In the genomic region with DNA sequence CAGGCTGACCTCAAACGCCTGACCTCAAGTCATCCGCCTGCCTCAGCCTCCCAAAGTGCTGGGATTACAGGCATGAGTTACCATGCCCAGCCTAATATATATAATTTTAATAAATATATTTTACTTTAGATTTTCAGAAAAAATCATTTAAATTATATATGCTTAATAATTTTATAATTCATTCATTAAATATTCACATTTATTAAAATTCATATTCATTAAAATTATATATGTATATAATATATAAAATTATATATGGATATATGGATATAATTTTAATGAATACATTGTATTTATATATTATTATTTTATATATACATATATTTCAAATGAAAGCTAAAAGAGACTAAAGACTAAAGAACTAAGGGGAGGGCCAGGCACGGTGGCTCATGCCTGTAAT, we compare ENCODE assay signal across 24 cellular contexts. TPM values are rescaled to one million over a fixed set of nuclear protein-coding genes. Genes with fewer than 3 reads are reported as not detected.
DNase-seq lines count a peak whose midpoint lies in the region; ATAC-seq, FAIRE-seq and TF ChIP-seq lines count a peak whose summit lies in the region.
"Had no signal": no experiment of that assay in that cellular context is flagged by ENCODE, and none has a peak within 500 bp of the region (broad histone marks: within the 10 kb centered on the region; RNA-seq: fewer than 3 reads in every experiment).

No MANE protein-coding gene starts in this region.

- H3K9me3 Mint-ChIP-seq in activated CD4-positive, alpha-beta T cell treated with anti-CD3 and anti-CD28 coated beads for 36 hours (ENCODE audit: low read depth) = no peaks in the 10 kb centered on the region
- H3K9me3 Mint-ChIP-seq: CD4-positive, alpha-beta T cell; CD8-positive, alpha-beta memory T cell had no signal

- H3K27me3 Mint-ChIP-seq in activated CD4-positive, alpha-beta T cell treated with anti-CD3 and anti-CD28 coated beads for 36 hours = no peaks in the 10 kb centered on the region
- H3K27me3 Mint-ChIP-seq: CD4-positive, alpha-beta T cell had no signal

- no peaks in the 10 kb centered on the region for H3K27me3 ChIP-seq in pancreas
- H3K27me3 ChIP-seq: BE2C; BLaER1 treated with 17β-estradiol and CSF1 and Interleukin-3, amounts not matched to agents 10 nM and 100 nM had no signal

- H3K36me3 Mint-ChIP-seq in activated CD4-positive, alpha-beta T cell treated with anti-CD3 and anti-CD28 coated beads for 36 hours (ENCODE audit: low read depth) = no peaks in the 10 kb centered on the region
- H3K36me3 Mint-ChIP-seq: CD14-positive monocyte; CD8-positive, alpha-beta memory T cell had no signal

- intact Hi-C loops in pancreas (cut with DNase I) = no loop called here
- intact Hi-C loops in activated CD4-positive, alpha-beta T cell treated with anti-CD3 and anti-CD28 coated beads for 36 hours (cut with DNase I, micrococcal nuclease) = loop anchor here in 1 of 2 experiments (10.0 kb wide), 1 partner anchor 115 kb away; no protein-coding TSS in a partner anchor

- H3K27ac ChIP-seq in pancreas = no peak overlapping the region
- H3K27ac ChIP-seq: BLaER1 treated with 17β-estradiol and CSF1 and Interleukin-3, amounts not matched to agents 10 nM and 100 nM had no signal

- no peak for ATAC-seq in pancreas
- ATAC-seq in activated CD4-positive, alpha-beta T cell treated with anti-CD3 and anti-CD28 coated beads for 36 hours = no peak

- H3K27ac Mint-ChIP-seq in activated CD4-positive, alpha-beta T cell treated with anti-CD3 and anti-CD28 coated beads for 36 hours = no peak overlapping the region
- H3K27ac Mint-ChIP-seq: CD4-positive, alpha-beta T cell; CD8-positive, alpha-beta memory T cell; HFFc6 had no signal

- H3K4me1 ChIP-seq in pancreas = no peaks in the 10 kb centered on the region
- H3K4me1 ChIP-seq: BE2C, HAP-1 had no signal

- DNase-seq in pancreas (no peak), NCI-H748 treated with DMSO at 0.1 percent for 48 hours (lab: John Stamatoyannopoulos, UW) (no peak), AG20443 (ENCODE audit: low spot score) (no peak)
- no peak for DNase-seq in activated CD4-positive, alpha-beta T cell treated with anti-CD3 and anti-CD28 coated beads for 36 hours
- DNase-seq: AML-193; BE2C; CD4-positive, alpha-beta T cell; CD8-positive, alpha-beta memory T cell; DMS 273 treated with DMSO at 0.1 percent for 48 hours; DMS79; EL; GF-D8; GOT3; HFFc6 had no signal

- WGBS in pancreas, 2 donors = 92 to 94% methylated on average over 3 of the region's 3 CpGs

- CTCF ChIA-PET in activated CD4-positive, alpha-beta T cell treated with anti-CD3 and anti-CD28 coated beads for 36 hours (lab: Charles Lee) = interaction anchor here (0.6 kb wide), 1 partner anchor 269 kb away, joined by 3 read pairs; no protein-coding TSS in a partner anchor

- H3K9me3 ChIP-seq in pancreas = no peaks in the 10 kb centered on the region
- H3K9me3 ChIP-seq: BE2C, HAP-1 had no signal

- peaks cover 4% of the 10 kb centered on the region for H3K4me1 Mint-ChIP-seq in activated CD4-positive, alpha-beta T cell treated with anti-CD3 and anti-CD28 coated beads for 36 hours

- POLR2A ChIA-PET in activated CD4-positive, alpha-beta T cell treated with anti-CD3 and anti-CD28 coated beads for 36 hours (lab: Charles Lee) = no interaction called here

- peak; percentile 93 for FAIRE-seq in G401.6 (lab: Jason Lieb, UNC)
- peak; percentile 87 for FAIRE-seq in TTC549 (lab: Jason Lieb, UNC)
- FAIRE-seq in endometrium (lab: Jason Lieb, UNC) = peak; percentile 55
- peak; percentile 89 for FAIRE-seq in pancreas (lab: Jason Lieb, UNC)
- FAIRE-seq: D721Med, GM12891, GM18507, H54 had no signal

- H3K4me3 Mint-ChIP-seq in activated CD4-positive, alpha-beta T cell treated with anti-CD3 and anti-CD28 coated beads for 36 hours = no peak overlapping the region
- H3K4me3 Mint-ChIP-seq: CD14-positive monocyte; CD4-positive, alpha-beta T cell; CD8-positive, alpha-beta memory T cell; HFFc6 had no signal

- no peaks in the 10 kb centered on the region for H3K36me3 ChIP-seq in pancreas
- H3K36me3 ChIP-seq: BE2C; BLaER1 treated with 17β-estradiol and CSF1 and Interleukin-3, amounts not matched to agents 10 nM and 100 nM; HAP-1 had no signal

- no peak overlapping the region for H3K4me3 ChIP-seq in pancreas
- H3K4me3 ChIP-seq: BLaER1 treated with 17β-estradiol and CSF1 and Interleukin-3, amounts not matched to agents 10 nM and 100 nM; HAP-1 had no signal

- TF ChIP-seq CTCF in pancreas (IDR thresholded peaks at IDR 0.05) = no peak

RNA-seq across cellular contexts. Expression of a gene that starts 29.4 kb away (rescaled TPM):
- total RNA-seq in pancreas = 10 to 100 TPM; 14.9 to 24.0 (median 17.8) TPM
- polyA plus RNA-seq in pancreas = 10 to 100 TPM; 29.5 to 43.7 TPM
- 10 to 100 TPM; 35.0 to 41.3 TPM for total RNA-seq in activated CD4-positive, alpha-beta T cell treated with anti-CD3 and anti-CD28 coated beads for 36 hours
